In the genomic region with DNA sequence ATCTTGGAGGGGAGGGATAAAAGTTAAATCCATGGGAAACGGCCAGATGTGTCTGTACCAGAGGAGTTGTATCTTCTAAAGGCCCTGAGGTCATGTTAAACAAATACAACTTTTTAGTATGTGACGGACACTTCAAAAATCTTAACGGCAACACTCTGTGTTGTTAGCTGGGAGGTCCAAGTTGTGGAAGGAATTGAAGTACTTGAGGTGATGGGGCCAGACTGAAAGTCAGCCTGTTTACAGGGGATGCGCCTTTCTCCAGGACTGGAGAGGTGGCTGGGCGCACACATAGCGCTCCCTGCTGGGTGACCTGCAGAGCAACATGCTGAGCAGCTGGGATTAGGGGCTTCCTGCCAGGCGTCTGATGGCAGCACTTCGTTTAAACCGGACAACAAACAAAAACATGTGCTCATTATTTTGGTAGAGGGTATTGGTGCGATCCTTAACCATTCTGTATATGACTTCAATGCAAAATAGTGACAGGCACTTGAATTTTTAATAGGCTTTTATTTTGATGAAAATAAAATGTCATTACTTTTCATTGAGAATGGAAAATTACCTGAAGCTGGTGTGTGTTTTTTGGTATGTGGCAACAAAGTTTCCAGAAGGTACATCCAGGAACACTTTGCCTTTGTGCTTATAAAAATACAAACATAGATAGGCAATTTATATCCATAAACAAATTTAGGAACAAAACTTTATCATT, we compare ENCODE assay signal across 8 cellular contexts.
A peak's percentile ranks its signal among the peaks of the same experiment; 100 is the strongest.
DNase-seq lines count a peak whose midpoint lies in the region; ATAC-seq, FAIRE-seq and TF ChIP-seq lines count a peak whose summit lies in the region.

No MANE protein-coding gene starts in this region.

- H2AFZ ChIP-seq in Loucy (ENCODE audit: low read length): no peak overlapping the region

- H3K9me3 ChIP-seq in Loucy (ENCODE audit: insufficient read depth, low read depth, low read length) (no peaks in the 10 kb centered on the region), mucosa of descending colon (no peaks in the 10 kb centered on the region), upper lobe of right lung (no peaks in the 10 kb centered on the region)

- TF ChIP-seq POLR2A in erythroblast (IDR thresholded peaks at IDR 0.05; ENCODE audit: low read length): no peak

- CTCF ChIA-PET in activated CD4-positive, alpha-beta T cell treated with anti-CD3 and anti-CD28 coated beads for 36 hours (lab: Charles Lee): interaction anchor here (0.6 to 2.7 kb wide), 15 partner anchors 8 to 240 kb away, joined by 3 to 27 read pairs (median 4); no protein-coding TSS in a partner anchor

- H4K20me1 ChIP-seq in Loucy (ENCODE audit: insufficient read depth, low read length, poor library complexity, severe bottlenecking): peaks cover 28% of the 10 kb centered on the region

- H3K4me1 ChIP-seq in Loucy (ENCODE audit: insufficient read depth, low read length, poor library complexity, severe bottlenecking): peaks cover 13% of the 10 kb centered on the region
- peaks cover 4% of the 10 kb centered on the region for H3K4me1 ChIP-seq in mucosa of descending colon (ENCODE audit: low read depth)
- H3K4me1 ChIP-seq in upper lobe of right lung: peaks cover 7% of the 10 kb centered on the region

- no peak overlapping the region for H3K27ac ChIP-seq in upper lobe of right lung

- no peak overlapping the region for H3K4me3 Mint-ChIP-seq in activated CD4-positive, alpha-beta T cell treated with anti-CD3 and anti-CD28 coated beads for 36 hours

- H3K27ac Mint-ChIP-seq in activated CD4-positive, alpha-beta T cell treated with anti-CD3 and anti-CD28 coated beads for 36 hours: no peak overlapping the region

- no peak overlapping the region for H3K4me2 ChIP-seq in Loucy (ENCODE audit: low read depth, low read length, poor library complexity, severe bottlenecking)

- POLR2A ChIA-PET in activated CD4-positive, alpha-beta T cell treated with anti-CD3 and anti-CD28 coated beads for 36 hours (lab: Charles Lee): no interaction called here

- H3K36me3 ChIP-seq in Loucy (ENCODE audit: insufficient read depth, low read length) (peaks cover 68% of the 10 kb centered on the region), mucosa of descending colon (ENCODE audit: low read depth) (no peaks in the 10 kb centered on the region), upper lobe of right lung (peaks cover 51% of the 10 kb centered on the region)

- no peaks in the 10 kb centered on the region for H3K9me2 ChIP-seq in Loucy (replicated peaks; ENCODE audit: low read depth, low read length)

- ATAC-seq in activated CD4-positive, alpha-beta T cell treated with anti-CD3 and anti-CD28 coated beads for 36 hours: peak; percentile 88
- ATAC-seq in mucosa of descending colon: peak; percentile 61
- ATAC-seq in upper lobe of right lung: peak; percentile 87

- H3K4me1 Mint-ChIP-seq in activated CD4-positive, alpha-beta T cell treated with anti-CD3 and anti-CD28 coated beads for 36 hours: peaks cover 26% of the 10 kb centered on the region

- H3K79me2 ChIP-seq in Loucy (ENCODE audit: insufficient read depth, low read length): no peaks in the 10 kb centered on the region

- intact Hi-C loops in activated CD4-positive, alpha-beta T cell treated with anti-CD3 and anti-CD28 coated beads for 36 hours (cut with DNase I, micrococcal nuclease): loop anchor here (1.0 to 10.0 kb wide), 4 partner anchors 223 to 453 kb away; no protein-coding TSS in a partner anchor
- intact Hi-C loops in mucosa of descending colon (cut with DNase I, micrococcal nuclease) (no loop called here), upper lobe of right lung (cut with DNase I) (loop anchor here (10.0 kb wide), 1 partner anchor 217 kb away; no protein-coding TSS in a partner anchor)

- peak; percentile 96 for TF ChIP-seq CTCF in Loucy (conservative IDR thresholded peaks at IDR 0.05; ENCODE audit: low read length)
- TF ChIP-seq CTCF in mucosa of descending colon (IDR thresholded peaks at IDR 0.05): peak; percentile 43
- peak; percentile 77 for TF ChIP-seq CTCF in upper lobe of right lung (IDR thresholded peaks at IDR 0.05)

- FAIRE-seq in TTC549 (lab: Jason Lieb, UNC): peak; percentile 85

- H3K4me3 ChIP-seq in Loucy (ENCODE audit: low read length, poor library complexity, severe bottlenecking): no peak overlapping the region
- no peak overlapping the region for H3K4me3 ChIP-seq in mucosa of descending colon
- H3K4me3 ChIP-seq in upper lobe of right lung: no peak overlapping the region

- DNase-seq in activated CD4-positive, alpha-beta T cell treated with anti-CD3 and anti-CD28 coated beads for 36 hours: peak; percentile 74
- no peak for DNase-seq in activated CD4-positive, alpha-beta T cell treated with anti-CD3 and anti-CD28 coated beads, Interleukin-2, amount 50 U/mL, for 4 hours
- DNase-seq in H4 (ENCODE audit: low spot score): peak; percentile 37
- DNase-seq in erythroblast (lab: John Stamatoyannopoulos, UW): peak; percentile 79 to 87
- DNase-seq in mucosa of descending colon: peak in 1 of 3 donors; percentile 17
- DNase-seq in upper lobe of right lung: no peak

- H3K9me3 Mint-ChIP-seq in activated CD4-positive, alpha-beta T cell treated with anti-CD3 and anti-CD28 coated beads for 36 hours (ENCODE audit: low read depth): no peaks in the 10 kb centered on the region

- peaks cover 40% of the 10 kb centered on the region for H3K36me3 Mint-ChIP-seq in activated CD4-positive, alpha-beta T cell treated with anti-CD3 and anti-CD28 coated beads for 36 hours (ENCODE audit: low read depth)

- H3K9ac ChIP-seq in Loucy (ENCODE audit: low read depth, low read length, poor library complexity, severe bottlenecking): no peak overlapping the region

- H3F3A ChIP-seq in Loucy (ENCODE audit: low read depth): peaks cover 10% of the 10 kb centered on the region

- H3K27me3 Mint-ChIP-seq in activated CD4-positive, alpha-beta T cell treated with anti-CD3 and anti-CD28 coated beads for 36 hours: no peaks in the 10 kb centered on the region

- H3K27me3 ChIP-seq in Loucy (ENCODE audit: insufficient read depth, low read length, poor library complexity, severe bottlenecking): no peaks in the 10 kb centered on the region
- no peaks in the 10 kb centered on the region for H3K27me3 ChIP-seq in upper lobe of right lung

Comparison
In these comparisons a context has a peak if more than half of its experiments do, and no peak if none do; other contexts are left out.
1. DNase-seq: peak in activated CD4-positive, alpha-beta T cell treated with anti-CD3 and anti-CD28 coated beads for 36 hours (single experiment), H4 (single experiment) and erythroblast (2 of 2); none in activated CD4-positive, alpha-beta T cell treated with anti-CD3 and anti-CD28 coated beads, Interleukin-2, amount 50 U/mL, for 4 hours (0 of 2) and upper lobe of right lung (single experiment).
2. CTCF ChIP-seq: peak in every context shown above with its lines; median percentile 96 in Loucy; 77 in upper lobe of right lung; 43 in mucosa of descending colon.
3. intact Hi-C loops: an anchor here in activated CD4-positive, alpha-beta T cell treated with anti-CD3 and anti-CD28 coated beads for 36 hours (1.0 to 10.0 kb wide) and upper lobe of right lung (10.0 kb wide); none called in mucosa of descending colon.
4. Peak in every context shown above with its lines, with median percentiles within 50 percentile points of each other: ATAC-seq.